In the genomic region with DNA sequence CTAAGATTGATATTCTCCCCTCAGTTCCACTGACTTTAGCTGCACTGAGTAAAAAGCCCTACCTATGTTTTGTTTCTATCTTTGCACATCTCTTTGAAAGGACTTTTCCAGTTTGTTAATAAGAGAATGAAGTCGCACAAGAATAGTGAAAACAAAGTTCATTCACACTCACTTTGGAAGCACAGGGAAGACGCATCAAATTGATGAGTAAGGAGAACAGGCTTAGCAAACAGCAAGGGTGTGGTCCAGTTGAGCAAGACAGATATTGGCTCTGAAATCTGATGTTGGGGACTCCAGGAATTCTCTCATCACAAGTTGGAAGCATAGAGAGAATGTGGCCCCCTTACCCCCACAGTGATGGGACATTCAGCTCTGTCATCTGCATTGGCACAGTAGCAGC, we compare ENCODE assay signal across 24 cellular contexts.
"Had no signal": no experiment of that assay in that cellular context is flagged by ENCODE, and none has a peak within 500 bp of the region (broad histone marks: within the 10 kb centered on the region; RNA-seq: fewer than 3 reads in every experiment).

No MANE protein-coding gene starts in this region.

- H3K27me3 ChIP-seq: esophagus squamous epithelium, gastrocnemius medialis, hepatocyte, spleen, transverse colon had no signal

- H3K79me2 ChIP-seq: hepatocyte, parathyroid adenoma had no signal

- ATAC-seq: activated CD8-positive, alpha-beta memory T cell treated with anti-CD3 and anti-CD28 coated beads, Interleukin-2, amount 10 ng/mL, durations not matched to agents 7 days and 5 days; activated CD8-positive, alpha-beta T cell treated with anti-CD3 and anti-CD28 coated beads for 36 hours; activated naive CD4-positive, alpha-beta T cell treated with anti-CD3 and anti-CD28 coated beads, Interleukin-2, amount 50 U/mL, for 72 hours; activated T-cell treated with anti-CD3 and anti-CD28 coated beads, Interleukin-2, amount 50 U/mL, for 72 hours; gastrocnemius medialis had no signal

- H3K9ac ChIP-seq: parathyroid adenoma had no signal

- H3K27ac ChIP-seq: epithelial cell of prostate, esophagus squamous epithelium, gastrocnemius medialis, hepatocyte, left ventricle myocardium inferior, parathyroid adenoma, psoas muscle, spleen, transverse colon had no signal

- H3K4me1 ChIP-seq: esophagus squamous epithelium, parathyroid adenoma, transverse colon had no signal

- H3K36me3 ChIP-seq: esophagus squamous epithelium, gastrocnemius medialis, left ventricle myocardium inferior, spleen, transverse colon had no signal

- H3K4me3 ChIP-seq: esophagus squamous epithelium, gastrocnemius medialis, hepatocyte, left ventricle myocardium inferior, lung, psoas muscle, spleen, transverse colon had no signal

- H2AFZ ChIP-seq: hepatocyte, parathyroid adenoma had no signal

- H3K9me3 ChIP-seq: esophagus squamous epithelium, gastrocnemius medialis, left ventricle myocardium inferior, psoas muscle, transverse colon had no signal

- DNase-seq: activated B cell treated with CpG ODN at 0.5 μM for 24 hours; activated CD4-positive, alpha-beta T cell treated with anti-CD3 and anti-CD28 coated beads, Interleukin-2, amount 50 U/mL, for 1 hour; activated CD8-positive, alpha-beta memory T cell treated with anti-CD3 and anti-CD28 coated beads, Interleukin-2, amount 10 ng/mL, durations not matched to agents 7 days and 5 days; activated CD8-positive, alpha-beta T cell treated with anti-CD3 and anti-CD28 coated beads for 36 hours; activated naive CD4-positive, alpha-beta T cell; activated T-cell treated with anti-CD3 and anti-CD28 coated beads for 4 hours; activated T-cell treated with anti-CD3 and anti-CD28 coated beads, Interleukin-2, amount 50 U/mL, for 72 hours; anterior cingulate cortex; dermis blood vessel endothelial cell; effector CD4-positive, alpha-beta T cell; esophagus squamous epithelium; gastrocnemius medialis; islet precursor cell; left ventricle myocardium inferior; psoas muscle; spleen; stimulated activated naive CD4-positive, alpha-beta T cell treated with Interleukin-2 at 50 U/mL for 16 hours; T-helper 2 cell; transverse colon had no signal
